In genomic region chr22:30439836-30440235, GRCh38 we compare ENCODE assay signal across 16 cellular contexts. TPM values are rescaled to one million over a fixed set of nuclear protein-coding genes. Genes with fewer than 3 reads are reported as not detected.
DNase-seq lines count a peak whose midpoint lies in the region; ATAC-seq lines count a peak whose summit lies in the region.
"Had no signal": no experiment of that assay in that cellular context is flagged by ENCODE, and none has a peak within 500 bp of the region (broad histone marks: within the 10 kb centered on the region; RNA-seq: fewer than 3 reads in every experiment).

No MANE protein-coding gene starts in this region.

- H3K9me3 Mint-ChIP-seq in IgD-negative memory B cell: peaks cover 7 to 28% (median 15%) of the 10 kb centered on the region in 3 donors
- peaks cover 7% of the 10 kb centered on the region for H3K9me3 Mint-ChIP-seq in stimulated activated effector memory CD8-positive, alpha-beta T cell treated with anti-CD3 and anti-CD28 coated beads, Interleukin-12 subunit alpha, Interleukin-12 subunit beta, amount 100 ng/mL, for 72 hours

- intact Hi-C loops in left colon (cut with DNase I, micrococcal nuclease): no loop called here

- peak overlapping the region; percentile 13 for H3K27ac ChIP-seq in epithelial cell of prostate
- H3K27ac ChIP-seq: A549 had no signal

- peak overlapping the region in 2 of 3 donors; percentile 69 to 90 for H3K27ac Mint-ChIP-seq in IgD-negative memory B cell
- peak overlapping the region; percentile 72 for H3K27ac Mint-ChIP-seq in stimulated activated effector memory CD8-positive, alpha-beta T cell treated with anti-CD3 and anti-CD28 coated beads, Interleukin-12 subunit alpha, Interleukin-12 subunit beta, amount 100 ng/mL, for 72 hours
- H3K27ac Mint-ChIP-seq: CD8-positive, alpha-beta T cell had no signal

- peaks cover 5% of the 10 kb centered on the region for H3K36me3 Mint-ChIP-seq in IgD-negative memory B cell
- peaks cover 10% of the 10 kb centered on the region for H3K36me3 Mint-ChIP-seq in stimulated activated effector memory CD8-positive, alpha-beta T cell treated with anti-CD3 and anti-CD28 coated beads, Interleukin-12 subunit alpha, Interleukin-12 subunit beta, amount 100 ng/mL, for 72 hours

- ATAC-seq in left colon: peak; percentile 49
- no peak for ATAC-seq in stimulated activated effector memory CD8-positive, alpha-beta T cell treated with anti-CD3 and anti-CD28 coated beads, Interleukin-12 subunit alpha, Interleukin-12 subunit beta, amount 100 ng/mL, for 72 hours
- ATAC-seq: CD8-positive, alpha-beta T cell had no signal

- peaks cover 48% of the 10 kb centered on the region for H3K27me3 Mint-ChIP-seq in IgD-negative memory B cell

- DNase-seq in epithelial cell of prostate (ENCODE audit: low read depth, low spot score): no peak
- no peak for DNase-seq in left colon
- no peak for DNase-seq in stimulated activated effector memory CD8-positive, alpha-beta T cell treated with anti-CD3 and anti-CD28 coated beads, Interleukin-12 subunit alpha, Interleukin-12 subunit beta, amount 100 ng/mL, for 72 hours (ENCODE audit: low spot score in 2 of 2)
- no peak for DNase-seq in HK-2 (ENCODE audit: unreplicated experiment)
- no peak for DNase-seq in NCI-H128 (lab: John Stamatoyannopoulos, UW; ENCODE audit: unreplicated experiment)
- no peak for DNase-seq in stimulated activated CD4-positive, alpha-beta T cell treated with anti-CD3 and anti-CD28 coated beads, Interleukin-1b, Interleukin-23, amount 100 ng/mL, for 48 hours
- DNase-seq: Caco-2; CD8-positive, alpha-beta T cell; GF-D8; IMR-90 had no signal

- H3K4me1 Mint-ChIP-seq in IgD-negative memory B cell: peaks cover 14 to 21% (median 16%) of the 10 kb centered on the region in 3 donors
- peaks cover 33% of the 10 kb centered on the region for H3K4me1 Mint-ChIP-seq in stimulated activated effector memory CD8-positive, alpha-beta T cell treated with anti-CD3 and anti-CD28 coated beads, Interleukin-12 subunit alpha, Interleukin-12 subunit beta, amount 100 ng/mL, for 72 hours

- no peak overlapping the region for H3K4me3 Mint-ChIP-seq in IgD-negative memory B cell
- no peak overlapping the region for H3K4me3 Mint-ChIP-seq in stimulated activated effector memory CD8-positive, alpha-beta T cell treated with anti-CD3 and anti-CD28 coated beads, Interleukin-12 subunit alpha, Interleukin-12 subunit beta, amount 100 ng/mL, for 72 hours
- H3K4me3 Mint-ChIP-seq: CD8-positive, alpha-beta T cell had no signal

RNA-seq across cellular contexts. Expression of gene MTFP1, which starts 14.3 kb away (rescaled TPM):
- 27.8 TPM for polyA plus RNA-seq in IgD-negative memory B cell
- total RNA-seq in left colon: 10 to 100 TPM; 23.1 to 34.9 TPM

RNA-seq across cellular contexts. Expression of gene SEC14L3, which starts 32.0 kb away (rescaled TPM):
- not detected for polyA plus RNA-seq in IgD-negative memory B cell
- not detected for total RNA-seq in left colon
- total RNA-seq: Caco-2; CD8-positive, alpha-beta T cell; H4; HT-29; IMR-90 had no signal
- polyA plus RNA-seq: BJ, CD14-positive monocyte, IMR-90 had no signal

RNA-seq across cellular contexts. Expression of gene SEC14L2, which starts 43.0 kb away (rescaled TPM):
- polyA plus RNA-seq in IgD-negative memory B cell: 1.1 TPM
- 1 to 10 TPM; 4.6 to 5.2 TPM for total RNA-seq in left colon

RNA-seq across cellular contexts. Expression of gene RNF215, which starts 52.6 kb away (rescaled TPM):
- 0.20 TPM for polyA plus RNA-seq in IgD-negative memory B cell
- total RNA-seq in left colon: 1 to 10 TPM; 8.7 to 9.5 TPM
